Comparison of ENCODE assay signal across 16 cellular contexts in genomic region chr2:222866358-222866960, GRCh38. TPM values are rescaled to one million over a fixed set of nuclear protein-coding genes. Genes with fewer than 3 reads are reported as not detected.
DNase-seq lines count a peak whose midpoint lies in the region; ATAC-seq, FAIRE-seq and TF ChIP-seq lines count a peak whose summit lies in the region.
"Had no signal": no experiment of that assay in that cellular context is flagged by ENCODE, and none has a peak within 500 bp of the region (broad histone marks: within the 10 kb centered on the region; RNA-seq: fewer than 3 reads in every experiment).

No MANE protein-coding gene starts in this region.

- no peak overlapping the region for H2BK15ac ChIP-seq in mesenchymal stem cell (ENCODE audit: low read depth, poor library complexity, severe bottlenecking)

- DNase-seq in DND-41 (no peak), HFF-Myc (ENCODE audit: extremely low read depth, low read depth) (peak; percentile 73), K562 (ENCODE audit: extremely low read depth in 1 of 4, low spot score in 3 of 4) (no peak), HepG2 (ENCODE audit: low spot score) (peak; percentile 55), NOMO-1 treated with DMSO at 0.1 percent for 48 hours (lab: John Stamatoyannopoulos, UW; ENCODE audit: unreplicated experiment) (no peak), NOMO-1 (lab: John Stamatoyannopoulos, UW; ENCODE audit: unreplicated experiment in 2 of 2) (no peak), coronary artery (ENCODE audit: low spot score) (no peak), mesenchymal stem cell (no peak)
- DNase-seq: CD8-positive, alpha-beta T cell; HCEC 1CT; IMR-90; NCI-H1436 treated with DMSO at 0.1 percent for 48 hours; NCI-H2081 treated with DMSO at 0.1 percent for 48 hours; NCI-H226; NCI-H69; SHP77 treated with DMSO at 0.1 percent for 48 hours had no signal

- peaks cover 37% of the 10 kb centered on the region for H3K4me1 ChIP-seq in DND-41 (ENCODE audit: insufficient read depth, low read length)
- H3K4me1 ChIP-seq in K562 (replicated peaks in 1 of 2; ENCODE audit: control insufficient read depth in 2 of 2, insufficient read depth in 2 of 2, low read length in 2 of 2) = peaks cover 5 to 37% of the 10 kb centered on the region in 2 experiments; a peak in 4 of 5 replicates
- H3K4me1 ChIP-seq in HepG2 (ENCODE audit: insufficient read depth, low read length) = peaks cover 81% of the 10 kb centered on the region
- peaks cover 5% of the 10 kb centered on the region for H3K4me1 ChIP-seq in mesenchymal stem cell (ENCODE audit: control insufficient read depth, insufficient read depth, low read depth, low read length)

- H3K9me3 ChIP-seq in DND-41 (ENCODE audit: insufficient read depth, low read length, severe bottlenecking) = no peaks in the 10 kb centered on the region
- H3K9me3 ChIP-seq in K562 (replicated peaks; ENCODE audit: control insufficient read depth, insufficient read depth, low read depth, low read length) = no peaks in the 10 kb centered on the region
- no peaks in the 10 kb centered on the region for H3K9me3 ChIP-seq in HepG2 (ENCODE audit: low read length)
- H3K9me3 ChIP-seq in mesenchymal stem cell (ENCODE audit: control insufficient read depth, low read length) = no peaks in the 10 kb centered on the region

- no peak overlapping the region for H4K8ac ChIP-seq in mesenchymal stem cell (ENCODE audit: low read length)

- H3K27me3 ChIP-seq in DND-41 (ENCODE audit: insufficient read depth, low read length, poor library complexity) (no peaks in the 10 kb centered on the region), K562 (ENCODE audit: control insufficient read depth in 2 of 2, insufficient read depth in 2 of 2, low read length in 2 of 2) (no peaks in the 10 kb centered on the region), HepG2 (ENCODE audit: control insufficient read depth in 1 of 2, insufficient read depth in 2 of 2, low read length in 2 of 2) (no peaks in the 10 kb centered on the region; a peak in 1 of 5 replicates), mesenchymal stem cell (ENCODE audit: control insufficient read depth in 1 of 2, insufficient read depth in 1 of 2, low read length in 2 of 2) (no peaks in the 10 kb centered on the region)

- no peak overlapping the region for H3K18ac ChIP-seq in mesenchymal stem cell (ENCODE audit: low read depth in 1 of 2, low read length in 2 of 2)

- no peak overlapping the region for H3K9ac ChIP-seq in DND-41 (ENCODE audit: low read depth, low read length)
- H3K9ac ChIP-seq in K562 (ENCODE audit: insufficient read depth in 1 of 2, low read depth in 2 of 2, low read length in 2 of 2) = no peak overlapping the region
- no peak overlapping the region for H3K9ac ChIP-seq in HepG2 (ENCODE audit: insufficient read depth, low read depth, low read length)
- H3K9ac ChIP-seq in mesenchymal stem cell (ENCODE audit: low read length) = no peak overlapping the region

- H3K4me3 ChIP-seq in DND-41 (ENCODE audit: low read depth in 1 of 2, low read length in 2 of 2) = no peak overlapping the region
- H3K4me3 ChIP-seq in HFF-Myc (replicated peaks; ENCODE audit: low read depth, low read length) = no peak overlapping the region
- H3K4me3 ChIP-seq in K562 = no peak overlapping the region
- peak overlapping the region in 2 of 3 experiments; percentile 99; a peak in 2 of 6 replicates for H3K4me3 ChIP-seq in HepG2 (replicated peaks in 1 of 3; ENCODE audit: insufficient read depth in 1 of 3, low read depth in 2 of 3, low read length in 3 of 3)
- no peak overlapping the region for H3K4me3 ChIP-seq in coronary artery
- H3K4me3 ChIP-seq in mesenchymal stem cell (ENCODE audit: insufficient read depth in 1 of 2, low read depth in 1 of 2, low read length in 2 of 2) = no peak overlapping the region

- H2AK5ac ChIP-seq in mesenchymal stem cell (ENCODE audit: low read length, severe bottlenecking) = no peak overlapping the region

- H3K36me3 ChIP-seq in DND-41 (ENCODE audit: insufficient read depth, low read length) (peaks cover under 1% of the 10 kb centered on the region; the same call in 1 of the 2 replicates), K562 (ENCODE audit: control insufficient read depth, insufficient read depth, low read length) (no peaks in the 10 kb centered on the region; the same call in 2 of the 3 replicates), HepG2 (replicated peaks in 1 of 2; ENCODE audit: control insufficient read depth in 1 of 2, insufficient read depth in 2 of 2, low read length in 2 of 2) (no peaks in the 10 kb centered on the region; a peak in 1 of 5 replicates), mesenchymal stem cell (ENCODE audit: control insufficient read depth in 1 of 2, insufficient read depth in 2 of 2, low read depth in 1 of 2, low read length in 2 of 2) (no peaks in the 10 kb centered on the region)

- no peak overlapping the region for H3K14ac ChIP-seq in mesenchymal stem cell (ENCODE audit: low read length in 2 of 2)

- FAIRE-seq in K562 (lab: Jason Lieb, UNC) (no peak), HepG2 (lab: Jason Lieb, UNC) (no peak)

- no peak for TF ChIP-seq EP300 in K562 (IDR thresholded peaks at IDR 0.05; ENCODE audit: low read length)
- TF ChIP-seq EP300 in HepG2 (IDR thresholded peaks at IDR 0.05; ENCODE audit: low read depth in 2 of 2, low read length in 2 of 2) = no peak
- TF ChIP-seq EP300 in HepG2 (CRISPR knock-in tag; IDR thresholded peaks at IDR 0.05; ENCODE audit: borderline replicate concordance) = no peak

- H3K4me2 ChIP-seq in DND-41 (ENCODE audit: insufficient read depth, low read length) (peak overlapping the region; percentile 3; the same call in 1 of the 2 replicates), K562 (ENCODE audit: insufficient read depth, low read length) (no peak overlapping the region), HepG2 (ENCODE audit: low read depth, low read length) (peak overlapping the region; percentile 91), mesenchymal stem cell (ENCODE audit: low read length, poor library complexity, severe bottlenecking) (no peak overlapping the region)

- no peak for TF ChIP-seq POLR2A in K562 (conservative IDR thresholded peaks at IDR 0.05)
- no peak for TF ChIP-seq POLR2A in HepG2 (IDR thresholded peaks at IDR 0.05; ENCODE audit: insufficient read depth in 1 of 2, low read depth in 2 of 2, low read length in 2 of 2)

- no peak overlapping the region for H2BK120ac ChIP-seq in mesenchymal stem cell (ENCODE audit: low read depth, low read length)

- no peak overlapping the region for H2BK12ac ChIP-seq in mesenchymal stem cell (ENCODE audit: low read length in 2 of 2)

- in situ Hi-C loops in K562 (cut with MboI) (no loop called here), HepG2 (cut with HindIII; ENCODE audit: extremely low pct_ligation_motif_present, low pct_unique_long_range_greater_than_20kb) (no loop called here)

- ATAC-seq in DND-41 (ENCODE audit: insufficient read depth, low read depth) (no peak), K562 (no peak), HepG2 (peak; percentile 68)
- ATAC-seq: CD8-positive, alpha-beta T cell had no signal

- intact Hi-C loops in K562 (cut with micrococcal nuclease) (no loop called here), HepG2 (cut with micrococcal nuclease; ENCODE audit: unreplicated experiment) (no loop called here)

- H3K23ac ChIP-seq in mesenchymal stem cell (ENCODE audit: low read length in 2 of 2) = no peak overlapping the region

- TF ChIP-seq CTCF in DND-41 (IDR thresholded peaks at IDR 0.05; ENCODE audit: borderline replicate concordance, extremely low read depth, low read length, poor library complexity, severe bottlenecking) = no peak
- no peak for TF ChIP-seq CTCF in HFF-Myc (IDR thresholded peaks at IDR 0.05; ENCODE audit: low read depth, low read length, missing control alignments)
- no peak for TF ChIP-seq CTCF in K562 (IDR thresholded peaks at IDR 0.05 in 2 of 3, conservative IDR thresholded peaks at IDR 0.05 in 1 of 3; ENCODE audit: insufficient read depth in 2 of 3, low read depth in 1 of 3, low read length in 3 of 3)
- TF ChIP-seq CTCF in HepG2 (CRISPR knock-in tag; IDR thresholded peaks at IDR 0.05) = no peak
- TF ChIP-seq CTCF in coronary artery (IDR thresholded peaks at IDR 0.05) = no peak

- H3K4ac ChIP-seq in mesenchymal stem cell (ENCODE audit: low read depth in 1 of 2, low read length in 2 of 2) = no peak overlapping the region

- H4K20me1 ChIP-seq in DND-41 (ENCODE audit: insufficient read depth, low read length) (peaks cover 92% of the 10 kb centered on the region), K562 (replicated peaks; ENCODE audit: control insufficient read depth, insufficient read depth, low read length) (peaks cover 85% of the 10 kb centered on the region), HepG2 (ENCODE audit: insufficient read depth, low read length) (peaks cover 99% of the 10 kb centered on the region)

- no peaks in the 10 kb centered on the region for H3K9me1 ChIP-seq in K562 (ENCODE audit: control insufficient read depth, insufficient read depth, low read length)

- no peak overlapping the region for H4K91ac ChIP-seq in mesenchymal stem cell (ENCODE audit: low read length)

- POLR2A ChIA-PET in K562 (lab: Yijun Ruan, JAX) = interaction anchor here (2.8 kb wide), 1 partner anchor 10 kb away, joined by 9 read pairs; no protein-coding TSS in a partner anchor
- POLR2A ChIA-PET in HepG2 (lab: Yijun Ruan, JAX) = interaction anchor here (0.8 to 8.4 kb wide), 5 partner anchors 11 to 158 kb away, joined by 3 to 68 read pairs (median 13); no protein-coding TSS in a partner anchor

- H3K79me1 ChIP-seq in mesenchymal stem cell (replicated peaks; ENCODE audit: low read length, poor library complexity, severe bottlenecking) = peaks cover 3% of the 10 kb centered on the region

- TF ChIP-seq RAD21 in K562 (CRISPR knock-in tag; conservative IDR thresholded peaks at IDR 0.05 in 1 of 2, IDR thresholded peaks at IDR 0.05 in 1 of 2) = no peak
- TF ChIP-seq RAD21 in HepG2 (CRISPR knock-in tag; IDR thresholded peaks at IDR 0.05) = no peak

- BruUV-seq in K562 (replicated peaks; lab: Mats Ljungman, UMichigan) (no TSS peak), HepG2 (replicated peaks; lab: Mats Ljungman, UMichigan) (no TSS peak)

- H3K27ac ChIP-seq in DND-41 (ENCODE audit: low read length) = no peak overlapping the region
- H3K27ac ChIP-seq in K562 (ENCODE audit: extremely low read depth, low read depth, low read length) = no peak overlapping the region
- peak overlapping the region; percentile 25 for H3K27ac ChIP-seq in HepG2 (ENCODE audit: extremely low read length, insufficient read depth, low read length)
- H3K27ac ChIP-seq in coronary artery = no peak overlapping the region
- no peak overlapping the region for H3K27ac ChIP-seq in mesenchymal stem cell (ENCODE audit: low read length, poor library complexity, severe bottlenecking)

- no peak overlapping the region for H2BK5ac ChIP-seq in mesenchymal stem cell (ENCODE audit: low read depth, low read length, poor library complexity, severe bottlenecking)

- peaks cover 100% of the 10 kb centered on the region for H3K79me2 ChIP-seq in DND-41 (ENCODE audit: insufficient read depth, low read length)
- peaks cover 100% of the 10 kb centered on the region for H3K79me2 ChIP-seq in K562 (ENCODE audit: control insufficient read depth, insufficient read depth, low read length)
- peaks cover 99% of the 10 kb centered on the region for H3K79me2 ChIP-seq in HepG2 (ENCODE audit: insufficient read depth, low read length)

- CTCF ChIA-PET in K562 (lab: Yijun Ruan, JAX; ENCODE audit: low intra/inter-chr PET ratio) (no interaction called here), HepG2 (lab: Yijun Ruan, JAX; ENCODE audit: low intra/inter-chr PET ratio, low total read pairs) (interaction anchor here (1.1 kb wide), 1 partner anchor 26 kb away, joined by 4 read pairs; no protein-coding TSS in a partner anchor)

- 83% methylated on average over 8 of the region's 13 CpGs for WGBS in K562 (ENCODE audit: insufficient coverage, low coverage, missing lambda C conversion rate)
- WGBS in HepG2 (ENCODE audit: low lambda C conversion rate) = 48% methylated on average over 13 of the region's 13 CpGs
- 93% methylated on average over 7 of the region's 13 CpGs for WGBS in mesenchymal stem cell

- no peak overlapping the region for H2AFZ ChIP-seq in DND-41 (ENCODE audit: low read depth, low read length)
- no peak overlapping the region for H2AFZ ChIP-seq in K562 (ENCODE audit: low read depth, low read length)
- H2AFZ ChIP-seq in HepG2 (ENCODE audit: low read length) = no peak overlapping the region
- no peak overlapping the region for H2AFZ ChIP-seq in mesenchymal stem cell (ENCODE audit: low read depth, low read length)

RNA-seq across cellular contexts. Expression of gene ACSL3, which starts 5.6 kb away (rescaled TPM):
- 104 and 200 TPM in 2 replicates for total RNA-seq in K562 (2011; cell fraction: chromatin; rRNA removed; ENCODE audit: low replicate concordance)
- total RNA-seq in K562 (2011; cell fraction: nucleolus; rRNA removed) = 86.9 and 118 TPM in 2 replicates
- 148 and 153 TPM in 2 replicates for total RNA-seq in K562 (2011; cell fraction: nucleoplasm; rRNA removed)
- total RNA-seq in K562 (2014; rRNA removed) (88.2 and 99.7 TPM in 2 replicates), K562 (2014; rRNA removed; fragmentation: Illumina TruSeq; extraction: Trizol) (123 and 145 TPM in 2 replicates), K562 (2015; rRNA removed; fragmentation: Illumina TruSeq; extraction: Trizol) (102 and 108 TPM in 2 replicates), K562 (2021) (78.7 and 85.2 TPM in 2 replicates), HepG2 (2016; rRNA removed; fragmentation: Illumina TruSeq; extraction: Trizol) (168 and 305 TPM in 2 replicates)
- polyA plus RNA-seq in K562 (2011; rRNA removed) (96.7 and 115 TPM in 2 replicates), K562 (2014; fragmentation: Illumina TruSeq; extraction: Trizol) (69.4 and 78.8 TPM in 2 replicates), K562 (2014; fragmentation: Nextera tagmentation; extraction: Ambion mirVana) (10 to 100 TPM; 21.3 to 28.0 TPM), K562 (2014; rRNA removed) (66.0 and 75.5 TPM in 2 replicates), HepG2 (2011; rRNA removed) (365 and 432 TPM in 2 replicates)
- polyA plus RNA-seq in K562 (2011; cell fraction: cytosol; rRNA removed) = 44.3 and 75.1 TPM in 2 replicates
- polyA plus RNA-seq in K562 (2011; cell fraction: nucleus; rRNA removed) = 31.8 and 43.0 TPM in 2 replicates
- polyA plus RNA-seq in K562 (2012) = 72.6 and 74.2 TPM in 2 replicates
- polyA minus RNA-seq in K562 (2011; rRNA and poly(A)+ RNA removed) = 184 and 219 TPM in 2 replicates
- 52.7 and 79.6 TPM in 2 replicates for polyA minus RNA-seq in K562 (2011; cell fraction: cytosol; rRNA and poly(A)+ RNA removed)
- 44.4 and 83.9 TPM in 2 replicates for polyA minus RNA-seq in K562 (2011; cell fraction: nucleus; rRNA and poly(A)+ RNA removed)
- 76.3 and 94.9 TPM in 2 replicates for total RNA-seq in HepG2 (2016; cell fraction: cytosol; rRNA removed; fragmentation: Illumina TruSeq; extraction: Trizol; ENCODE audit: low read depth)
- 169 and 295 TPM in 2 replicates for total RNA-seq in HepG2 (2016; cell fraction: insoluble cytoplasmic fraction; rRNA removed; fragmentation: Illumina TruSeq; extraction: Trizol)
- total RNA-seq in HepG2 (2016; cell fraction: membrane; rRNA removed; fragmentation: Illumina TruSeq; extraction: Trizol) = 55.2 and 64.8 TPM in 2 replicates
- 307 and 341 TPM in 2 replicates for total RNA-seq in HepG2 (2016; cell fraction: nucleus; rRNA removed; fragmentation: Illumina TruSeq; extraction: Trizol)
- polyA plus RNA-seq in HepG2 (2011; cell fraction: cytosol; rRNA removed) = 235 and 319 TPM in 2 replicates
- 101 and 136 TPM in 2 replicates for polyA plus RNA-seq in HepG2 (2011; cell fraction: nucleus; rRNA removed)
- 299 and 342 TPM in 2 replicates for polyA plus RNA-seq in HepG2 (2012)
- polyA plus RNA-seq in HepG2 (2016; cell fraction: cytosol; fragmentation: Illumina TruSeq; extraction: Trizol; ENCODE audit: low read depth) = 9.3 and 12.3 TPM in 2 replicates
- polyA plus RNA-seq in HepG2 (2016; cell fraction: insoluble cytoplasmic fraction; fragmentation: Illumina TruSeq; extraction: Trizol; ENCODE audit: low read depth) = 107 and 108 TPM in 2 replicates
- 14.4 and 18.9 TPM in 2 replicates for polyA plus RNA-seq in HepG2 (2016; cell fraction: membrane; fragmentation: Illumina TruSeq; extraction: Trizol; ENCODE audit: low read depth)
- polyA plus RNA-seq in HepG2 (2016; cell fraction: nucleus; fragmentation: Illumina TruSeq; extraction: Trizol; ENCODE audit: insufficient read depth, low read depth) = 272 TPM in 2 replicates
- polyA minus RNA-seq in HepG2 (2011; rRNA and poly(A)+ RNA removed; ENCODE audit: low replicate concordance) = 80.5 and 445 TPM in 2 replicates
- 370 and 593 TPM in 2 replicates for polyA minus RNA-seq in HepG2 (2011; cell fraction: cytosol; rRNA and poly(A)+ RNA removed)
- 667 and 745 TPM in 2 replicates for polyA minus RNA-seq in HepG2 (2011; cell fraction: nucleus; rRNA and poly(A)+ RNA removed)
- polyA plus RNA-seq in mesenchymal stem cell (2013, experiment 1 of 2) = 148 TPM
- polyA plus RNA-seq in mesenchymal stem cell (2013, experiment 2 of 2) = 157 TPM

Comparison
In these comparisons a context has a peak if more than half of its experiments do, and no peak if none do; other contexts are left out.
1. DNase-seq: peak in HFF-Myc (single experiment) and HepG2 (single experiment); none in DND-41 (single experiment), K562 (0 of 4), NOMO-1 treated with DMSO at 0.1 percent for 48 hours (single experiment), NOMO-1 (0 of 2), coronary artery (single experiment) and mesenchymal stem cell (single experiment).
2. H3K4me2 ChIP-seq: peak in DND-41 (single experiment) and HepG2 (single experiment); none in K562 (single experiment) and mesenchymal stem cell (single experiment).
3. H3K4me3 ChIP-seq: peak in HepG2 (2 of 3); none in DND-41 (0 of 2), HFF-Myc (single experiment), K562 (single experiment), coronary artery (single experiment) and mesenchymal stem cell (0 of 2).